ENCODE assay signal across 8 cellular contexts in genomic region chr2:437772-438393, GRCh38.
A peak's percentile ranks its signal among the peaks of the same experiment; 100 is the strongest.
DNase-seq lines count a peak whose midpoint lies in the region; ATAC-seq and FAIRE-seq lines count a peak whose summit lies in the region.

No MANE protein-coding gene starts in this region.

- DNase-seq in NCI-H128 (lab: John Stamatoyannopoulos, UW; ENCODE audit: unreplicated experiment) (peak; percentile 56), germinal center (ENCODE audit: low spot score) (peak; percentile 93), urothelium cell line (ENCODE audit: low spot score) (peak; percentile 41), NOMO-1 (lab: John Stamatoyannopoulos, UW; ENCODE audit: unreplicated experiment in 2 of 2) (no peak), inferior parietal cortex (ENCODE audit: extremely low spot score) (no peak)
- peak; percentile 31 for DNase-seq in activated CD4-positive, alpha-beta T cell treated with anti-CD3 and anti-CD28 coated beads for 1 hour

- no peak for FAIRE-seq in urothelium cell line (lab: Jason Lieb, UNC)

- ATAC-seq in GM18861 (IDR thresholded peaks at IDR 0.05; ENCODE audit: unreplicated experiment) (peak; percentile 96), HG02588 (IDR thresholded peaks at IDR 0.05; ENCODE audit: unreplicated experiment) (peak; percentile 84)

Comparison
In these comparisons a context has a peak if more than half of its experiments do, and no peak if none do; other contexts are left out.
1. DNase-seq: peak in NCI-H128 (single experiment), activated CD4-positive, alpha-beta T cell treated with anti-CD3 and anti-CD28 coated beads for 1 hour (single experiment), germinal center (single experiment) and urothelium cell line (single experiment); none in NOMO-1 (0 of 2) and inferior parietal cortex (single experiment).